1 cellular context compared by ENCODE assay signal in the genomic region with DNA sequence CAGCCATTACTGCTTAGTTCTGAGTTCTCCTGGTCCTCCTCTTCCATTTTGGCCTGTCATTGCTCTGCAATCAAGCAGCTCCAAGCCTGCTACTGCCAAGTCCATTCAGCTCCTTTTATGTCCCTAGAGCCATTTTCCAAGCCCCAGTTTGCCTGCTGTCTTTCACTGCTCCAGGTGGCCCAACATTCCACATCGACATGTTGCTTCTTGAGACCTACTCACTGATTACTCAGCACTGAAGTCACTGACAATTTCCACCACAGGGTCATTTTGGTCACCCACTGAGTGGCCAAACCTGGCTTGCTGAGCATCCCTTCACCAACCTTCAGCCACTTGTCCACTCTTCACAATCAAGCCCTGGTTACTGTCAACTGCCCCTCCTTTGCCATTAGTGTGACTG.
TF ChIP-seq lines count a peak whose summit lies in the region.

No MANE protein-coding gene starts in this region.

TF ChIP-seq in K562, 482 proteins besides CTCF, POLR2A, EP300 and RAD21:
- 0 out of 2 replicates have a peak, but pooled peaks have one; percentile 41 for TF ChIP-seq SMAD4 (CRISPR knock-in tag; conservative IDR thresholded peaks at IDR 0.05)
- no peak for TF ChIP-seq FOXJ2 (tag; IDR thresholded peaks at IDR 0.05)
